17 cellular contexts compared by ENCODE assay signal in genomic region chr1:183569801-183570200, GRCh38. TPM values are rescaled to one million over a fixed set of nuclear protein-coding genes. Genes with fewer than 3 reads are reported as not detected.
A peak's percentile ranks its signal among the peaks of the same experiment; 100 is the strongest.
DNase-seq lines count a peak whose midpoint lies in the region; TF ChIP-seq lines count a peak whose summit lies in the region.
"Had no signal": no experiment of that assay in that cellular context is flagged by ENCODE, and none has a peak within 500 bp of the region (broad histone marks: within the 10 kb centered on the region; RNA-seq: fewer than 3 reads in every experiment).

No MANE protein-coding gene starts in this region.

- H3K23ac ChIP-seq in trophoblast cell (ENCODE audit: low read length): no peak overlapping the region

- H3K9ac ChIP-seq in trophoblast cell (ENCODE audit: low read length): no peak overlapping the region

- H4K8ac ChIP-seq in trophoblast cell (ENCODE audit: low read depth, low read length): peak overlapping the region; percentile 43

- H4K12ac ChIP-seq in trophoblast cell (ENCODE audit: low read depth, low read length): no peak overlapping the region

- peak overlapping the region; percentile 14 for H3K27ac Mint-ChIP-seq in chondrocyte (ENCODE audit: unreplicated experiment)
- no peak overlapping the region for H3K27ac Mint-ChIP-seq in activated CD4-positive, alpha-beta memory T cell treated with anti-CD3 and anti-CD28 coated beads, Interleukin-2, amount 10 ng/mL, durations not matched to agents 7 days and 5 days
- H3K27ac Mint-ChIP-seq in immature natural killer cell: no peak overlapping the region
- H3K27ac Mint-ChIP-seq: B cell; CD4-positive, alpha-beta T cell had no signal

- no peak overlapping the region for H3K18ac ChIP-seq in trophoblast cell (ENCODE audit: low read length)

- POLR2A ChIA-PET in activated CD4-positive, alpha-beta memory T cell treated with anti-CD3 and anti-CD28 coated beads, Interleukin-2, amount 10 ng/mL, durations not matched to agents 7 days and 5 days (lab: Charles Lee): interaction anchor here (2.1 kb wide), 1 partner anchor 9 kb away, joined by 6 read pairs; no protein-coding TSS in a partner anchor

- H3K14ac ChIP-seq in trophoblast cell (ENCODE audit: low read length): peak overlapping the region; percentile 30

- H3K9me3 Mint-ChIP-seq in chondrocyte (ENCODE audit: low read depth) (no peaks in the 10 kb centered on the region), immature natural killer cell (no peaks in the 10 kb centered on the region)
- no peaks in the 10 kb centered on the region for H3K9me3 Mint-ChIP-seq in activated CD4-positive, alpha-beta memory T cell treated with anti-CD3 and anti-CD28 coated beads, Interleukin-2, amount 10 ng/mL, durations not matched to agents 7 days and 5 days
- H3K9me3 Mint-ChIP-seq: CD4-positive, alpha-beta T cell had no signal

- peaks cover 2 to 4% of the 10 kb centered on the region in 2 experiments for H3K36me3 ChIP-seq in trophoblast cell (ENCODE audit: control insufficient read depth in 1 of 2, insufficient read depth in 2 of 2, low read length in 2 of 2)
- H3K36me3 ChIP-seq: SJSA1 had no signal

- WGBS in trophoblast cell (ENCODE audit: extremely low coverage, insufficient coverage, insufficient read length): no CpG with 5 or more reads among the region's 3 CpGs

- H3K4me3 Mint-ChIP-seq in chondrocyte (ENCODE audit: unreplicated experiment): no peak overlapping the region
- no peak overlapping the region for H3K4me3 Mint-ChIP-seq in activated CD4-positive, alpha-beta memory T cell treated with anti-CD3 and anti-CD28 coated beads, Interleukin-2, amount 10 ng/mL, durations not matched to agents 7 days and 5 days
- no peak overlapping the region for H3K4me3 Mint-ChIP-seq in immature natural killer cell
- H3K4me3 Mint-ChIP-seq: B cell; CD4-positive, alpha-beta T cell had no signal

- H3K27me3 ChIP-seq in trophoblast cell (ENCODE audit: insufficient read depth, low read length): no peaks in the 10 kb centered on the region
- H3K27me3 ChIP-seq: SJSA1 had no signal

- H2BK12ac ChIP-seq in trophoblast cell (ENCODE audit: low read length): peak overlapping the region; percentile 62

- H3K4me3 ChIP-seq in trophoblast cell (ENCODE audit: low read depth, low read length): no peak overlapping the region
- H3K4me3 ChIP-seq: SJSA1 had no signal

- peak overlapping the region; percentile 23 for H2BK5ac ChIP-seq in trophoblast cell (ENCODE audit: low read depth, low read length, poor library complexity)

- TF ChIP-seq CTCF in chondrocyte (IDR thresholded peaks at IDR 0.05): no peak

- peaks cover 12% of the 10 kb centered on the region for H3K79me1 ChIP-seq in trophoblast cell (ENCODE audit: low read length)

- no peaks in the 10 kb centered on the region for H3K9me3 ChIP-seq in trophoblast cell (ENCODE audit: insufficient read depth, low read depth, low read length)
- H3K9me3 ChIP-seq: SJSA1 had no signal

- H3K27ac ChIP-seq in trophoblast cell (ENCODE audit: low read depth, low read length): peak overlapping the region; percentile 19
- H3K27ac ChIP-seq: 22Rv1, SJSA1 had no signal

- peak overlapping the region; percentile 18 for H2AK5ac ChIP-seq in trophoblast cell (ENCODE audit: low read length)

- H3K4ac ChIP-seq in trophoblast cell (ENCODE audit: low read depth, low read length): no peak overlapping the region

- H3K4me2 ChIP-seq in trophoblast cell (ENCODE audit: low read length): no peak overlapping the region

- peak overlapping the region; percentile 73 for H2BK120ac ChIP-seq in trophoblast cell (ENCODE audit: insufficient read depth, low read length, poor library complexity)

- H3K79me2 ChIP-seq in trophoblast cell (ENCODE audit: control insufficient read depth, insufficient read depth, low read length, poor library complexity): no peaks in the 10 kb centered on the region

- no peak overlapping the region for H2AFZ ChIP-seq in trophoblast cell (ENCODE audit: insufficient read depth, low read length, poor library complexity)

- H3K4me1 ChIP-seq in trophoblast cell (ENCODE audit: control insufficient read depth in 1 of 2, insufficient read depth in 2 of 2, low read length in 2 of 2): peaks cover 7 to 18% of the 10 kb centered on the region in 2 experiments

- peak overlapping the region; percentile 45 for H4K91ac ChIP-seq in trophoblast cell (ENCODE audit: low read depth, low read length)

- DNase-seq in activated CD8-positive, alpha-beta memory T cell treated with anti-CD3 and anti-CD28 coated beads for 24 hours: peak; percentile 40
- DNase-seq in activated CD8-positive, alpha-beta memory T cell treated with anti-CD3 and anti-CD28 coated beads, Interleukin-2, amount 50 U/mL, for 4 hours: no peak
- DNase-seq in chondrocyte (ENCODE audit: low spot score): no peak
- DNase-seq in trophoblast cell: peak; percentile 39 to 80
- no peak for DNase-seq in DMS 273 (lab: John Stamatoyannopoulos, UW; ENCODE audit: unreplicated experiment)
- DNase-seq in NOMO-1 (lab: John Stamatoyannopoulos, UW; ENCODE audit: unreplicated experiment in 2 of 2): no peak
- DNase-seq in activated CD4-positive, alpha-beta memory T cell treated with anti-CD3 and anti-CD28 coated beads, Interleukin-2, amount 10 ng/mL, durations not matched to agents 7 days and 5 days: no peak
- DNase-seq in immature natural killer cell: no peak
- DNase-seq: CD4-positive, alpha-beta T cell; DMS79; KG1; NCI-H1694 treated with DMSO at 0.1 percent for 48 hours; NCI-H2227 treated with DMSO at 0.1 percent for 48 hours; NCI-H524 treated with DMSO at 0.1 percent for 48 hours had no signal

- CTCF ChIA-PET in activated CD4-positive, alpha-beta memory T cell treated with anti-CD3 and anti-CD28 coated beads, Interleukin-2, amount 10 ng/mL, durations not matched to agents 7 days and 5 days (lab: Charles Lee): interaction anchor here (1.5 kb wide), 1 partner anchor 10 kb away, joined by 3 read pairs; no protein-coding TSS in a partner anchor

- H3K4me1 Mint-ChIP-seq in chondrocyte (ENCODE audit: low read depth) (peaks cover 41% of the 10 kb centered on the region), immature natural killer cell (no peaks in the 10 kb centered on the region)
- H3K4me1 Mint-ChIP-seq in activated CD4-positive, alpha-beta memory T cell treated with anti-CD3 and anti-CD28 coated beads, Interleukin-2, amount 10 ng/mL, durations not matched to agents 7 days and 5 days: peaks cover 12% of the 10 kb centered on the region

- H3K36me3 Mint-ChIP-seq in chondrocyte (ENCODE audit: low read depth) (no peaks in the 10 kb centered on the region), immature natural killer cell (peaks cover 0 to 4% (median 0%) of the 10 kb centered on the region in 3 donors)
- peaks cover 31% of the 10 kb centered on the region for H3K36me3 Mint-ChIP-seq in activated CD4-positive, alpha-beta memory T cell treated with anti-CD3 and anti-CD28 coated beads, Interleukin-2, amount 10 ng/mL, durations not matched to agents 7 days and 5 days (ENCODE audit: low read depth)

- no peaks in the 10 kb centered on the region for H3K27me3 Mint-ChIP-seq in chondrocyte (ENCODE audit: low read depth)
- H3K27me3 Mint-ChIP-seq in activated CD4-positive, alpha-beta memory T cell treated with anti-CD3 and anti-CD28 coated beads, Interleukin-2, amount 10 ng/mL, durations not matched to agents 7 days and 5 days: no peaks in the 10 kb centered on the region
- H3K27me3 Mint-ChIP-seq in immature natural killer cell (ENCODE audit: low read depth in 3 of 3): peaks cover 0 to 12% (median 10%) of the 10 kb centered on the region in 3 donors
- H3K27me3 Mint-ChIP-seq: B cell; CD4-positive, alpha-beta T cell had no signal

RNA-seq across cellular contexts. Expression of gene NCF2, which starts 20.5 kb away (rescaled TPM):
- 1.2 to 3.2 TPM (median 2.7 TPM) in 3 replicates for total RNA-seq in chondrocyte
- polyA plus RNA-seq in trophoblast cell (2013): 3.5 and 3.8 TPM in 2 replicates
- 10 to 100 TPM; 21.5 to 23.0 TPM for total RNA-seq in activated CD4-positive, alpha-beta memory T cell treated with anti-CD3 and anti-CD28 coated beads, Interleukin-2, amount 10 ng/mL, durations not matched to agents 7 days and 5 days
- polyA plus RNA-seq in immature natural killer cell: 10 to 100 TPM in 1 of 3 donors, 1 to 10 TPM in 2; 1.5 to 13.3 (median 3.7) TPM

Comparison
In these comparisons a context has a peak if more than half of its experiments do, and no peak if none do; other contexts are left out.
1. DNase-seq: peak in activated CD8-positive, alpha-beta memory T cell treated with anti-CD3 and anti-CD28 coated beads for 24 hours (single experiment) and trophoblast cell (2 of 2); none in activated CD8-positive, alpha-beta memory T cell treated with anti-CD3 and anti-CD28 coated beads, Interleukin-2, amount 50 U/mL, for 4 hours (single experiment), chondrocyte (single experiment), DMS 273 (single experiment), NOMO-1 (0 of 2), activated CD4-positive, alpha-beta memory T cell treated with anti-CD3 and anti-CD28 coated beads, Interleukin-2, amount 10 ng/mL, durations not matched to agents 7 days and 5 days (single experiment) and immature natural killer cell (0 of 3).